Comparison of ENCODE assay signal across 26 cellular contexts in the genomic region with DNA sequence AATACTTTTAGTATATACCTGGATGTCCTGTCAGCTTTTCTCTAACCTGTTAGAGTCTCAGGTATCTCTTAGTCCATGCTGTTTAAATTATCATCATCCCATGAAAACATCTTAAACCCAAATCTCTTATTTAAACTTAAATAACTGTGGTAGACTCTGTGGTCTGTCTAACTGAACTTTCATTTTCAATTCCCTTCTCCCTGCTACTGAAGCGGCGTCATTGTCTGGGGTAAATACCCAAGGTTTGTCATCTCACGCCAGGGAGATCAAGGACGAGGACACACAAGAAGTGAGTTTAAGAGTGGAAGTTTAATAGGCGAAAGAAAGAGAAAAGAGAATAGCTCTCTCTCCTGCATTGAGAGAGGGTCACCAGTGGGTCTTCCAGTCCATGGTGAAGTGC.
A peak's percentile ranks its signal among the peaks of the same experiment; 100 is the strongest.
DNase-seq lines count a peak whose midpoint lies in the region; ATAC-seq, FAIRE-seq and TF ChIP-seq lines count a peak whose summit lies in the region.
"Had no signal": no experiment of that assay in that cellular context is flagged by ENCODE, and none has a peak within 500 bp of the region (broad histone marks: within the 10 kb centered on the region; RNA-seq: fewer than 3 reads in every experiment).

No MANE protein-coding gene starts in this region.

- H3K4me3 ChIP-seq in GM12865 (ENCODE audit: low read depth, low read length) (no peak overlapping the region), kidney (ENCODE audit: low read length in 2 of 2) (no peak overlapping the region)
- H3K4me3 ChIP-seq: thoracic aorta had no signal

- DNase-seq in GM12865 (ENCODE audit: low read depth) (peak; percentile 65), NAMALWA (ENCODE audit: low spot score) (peak; percentile 25), kidney (no peak), endothelial cell (ENCODE audit: low spot score) (no peak), H54 (ENCODE audit: insufficient read length, low spot score) (no peak), anterior cingulate cortex (lab: John Stamatoyannopoulos, UW) (no peak)
- DNase-seq: activated naive CD4-positive, alpha-beta T cell; activated T-cell treated with anti-CD3 and anti-CD28 coated beads for 4 hours; amniotic stem cell; caudate nucleus; DMS 273 treated with DMSO at 0.1 percent for 48 hours; foreskin keratinocyte; GDM1; GOT3; NCI-H1092; NCI-H2029 treated with DMSO at 0.1 percent for 48 hours; NCI-H446; NK-92 treated with Interleukin-12 subunit alpha and Interleukin-12 subunit beta, amount 100 ng/mL, for 24 hours had no signal

- TF ChIP-seq CTCF in GM12865 (IDR thresholded peaks at IDR 0.05; ENCODE audit: insufficient read depth, low read depth, low read length, missing control alignments) = no peak
- TF ChIP-seq CTCF in kidney (IDR thresholded peaks at IDR 0.05; ENCODE audit: borderline replicate concordance, extremely low read depth, insufficient read depth) = no peak
- TF ChIP-seq CTCF in endothelial cell (IDR thresholded peaks at IDR 0.05; ENCODE audit: unreplicated experiment) = no peak

- H3K36me3 Mint-ChIP-seq in endothelial cell (ENCODE audit: low read depth, unreplicated experiment) = no peaks in the 10 kb centered on the region
- H3K36me3 Mint-ChIP-seq: natural killer cell treated with Interleukin-12 subunit alpha and Interleukin-12 subunit beta and Interleukin-15 and Interleukin-18, amount 100 ng/mL, for 72 hours; stimulated activated effector memory CD8-positive, alpha-beta T cell treated with anti-CD3 and anti-CD28 coated beads, Interleukin-12 subunit alpha, Interleukin-12 subunit beta, amount 100 ng/mL, for 72 hours had no signal

- no peak overlapping the region for H3K4me3 Mint-ChIP-seq in endothelial cell (ENCODE audit: unreplicated experiment)
- H3K4me3 Mint-ChIP-seq: natural killer cell treated with Interleukin-12 subunit alpha and Interleukin-12 subunit beta and Interleukin-15 and Interleukin-18, amount 100 ng/mL, for 72 hours; stimulated activated effector memory CD8-positive, alpha-beta T cell treated with anti-CD3 and anti-CD28 coated beads, Interleukin-12 subunit alpha, Interleukin-12 subunit beta, amount 100 ng/mL, for 72 hours had no signal

- H3K9me3 Mint-ChIP-seq in endothelial cell (ENCODE audit: unreplicated experiment) = no peaks in the 10 kb centered on the region
- H3K9me3 Mint-ChIP-seq: stimulated activated effector memory CD8-positive, alpha-beta T cell treated with anti-CD3 and anti-CD28 coated beads, Interleukin-12 subunit alpha, Interleukin-12 subunit beta, amount 100 ng/mL, for 72 hours had no signal

- no peak overlapping the region for H3K9ac ChIP-seq in kidney (ENCODE audit: low read length in 2 of 2)
- H3K9ac ChIP-seq: parathyroid adenoma had no signal

- H3K36me3 ChIP-seq in kidney (ENCODE audit: control insufficient read depth in 1 of 2, insufficient read depth in 2 of 2, low read length in 2 of 2) = no peaks in the 10 kb centered on the region
- H3K36me3 ChIP-seq: thoracic aorta had no signal

- FAIRE-seq in kidney (lab: Jason Lieb, UNC) (no peak), H54 (lab: Jason Lieb, UNC) (no peak)

- no peak overlapping the region for H3K27ac Mint-ChIP-seq in endothelial cell (ENCODE audit: unreplicated experiment)
- H3K27ac Mint-ChIP-seq: natural killer cell treated with Interleukin-12 subunit alpha and Interleukin-12 subunit beta and Interleukin-15 and Interleukin-18, amount 100 ng/mL, for 72 hours; stimulated activated effector memory CD8-positive, alpha-beta T cell treated with anti-CD3 and anti-CD28 coated beads, Interleukin-12 subunit alpha, Interleukin-12 subunit beta, amount 100 ng/mL, for 72 hours had no signal

- no peaks in the 10 kb centered on the region for H3K4me1 Mint-ChIP-seq in endothelial cell (ENCODE audit: unreplicated experiment)
- H3K4me1 Mint-ChIP-seq: stimulated activated effector memory CD8-positive, alpha-beta T cell treated with anti-CD3 and anti-CD28 coated beads, Interleukin-12 subunit alpha, Interleukin-12 subunit beta, amount 100 ng/mL, for 72 hours had no signal

- intact Hi-C loops in kidney (cut with DNase I) = no loop called here

- no peaks in the 10 kb centered on the region for H3K9me3 ChIP-seq in kidney (ENCODE audit: control insufficient read depth in 1 of 2, low read length in 2 of 2)
- H3K9me3 ChIP-seq: thoracic aorta had no signal

- ATAC-seq in GM21360 (IDR thresholded peaks at IDR 0.05; ENCODE audit: unreplicated experiment) (peak; percentile 83), HG03159 (IDR thresholded peaks at IDR 0.05; ENCODE audit: unreplicated experiment) (peak; percentile 74)
- ATAC-seq: foreskin keratinocyte; natural killer cell treated with Interleukin-12 subunit alpha and Interleukin-12 subunit beta and Interleukin-15 and Interleukin-18, amount 100 ng/mL, for 72 hours; sciatic nerve; stimulated activated effector memory CD8-positive, alpha-beta T cell treated with anti-CD3 and anti-CD28 coated beads, Interleukin-12 subunit alpha, Interleukin-12 subunit beta, amount 100 ng/mL, for 72 hours had no signal

- H3K4me1 ChIP-seq in kidney (ENCODE audit: control insufficient read depth in 1 of 2, insufficient read depth in 1 of 2, low read depth in 1 of 2, low read length in 2 of 2) = no peaks in the 10 kb centered on the region
- H3K4me1 ChIP-seq: foreskin keratinocyte, parathyroid adenoma had no signal

- TF ChIP-seq POLR2A in H54 (IDR thresholded peaks at IDR 0.05; ENCODE audit: low read depth, low read length) = no peak

- H3K27ac ChIP-seq in kidney (ENCODE audit: low read depth in 2 of 2, low read length in 2 of 2) = no peak overlapping the region
- H3K27ac ChIP-seq: foreskin keratinocyte, HL-60, parathyroid adenoma, thoracic aorta had no signal

- H3K27me3 Mint-ChIP-seq in endothelial cell (ENCODE audit: unreplicated experiment) = peaks cover 2% of the 10 kb centered on the region
- H3K27me3 Mint-ChIP-seq: natural killer cell treated with Interleukin-12 subunit alpha and Interleukin-12 subunit beta and Interleukin-15 and Interleukin-18, amount 100 ng/mL, for 72 hours had no signal

Comparison
In these comparisons a context has a peak if more than half of its experiments do, and no peak if none do; other contexts are left out.
1. DNase-seq: peak in GM12865 (single experiment) and NAMALWA (single experiment); none in kidney (single experiment), endothelial cell (single experiment), H54 (single experiment) and anterior cingulate cortex (0 of 58).